15 cellular contexts compared by ENCODE assay signal in genomic region chr19:54889566-54889965, GRCh38. TPM values are rescaled to one million over a fixed set of nuclear protein-coding genes. Genes with fewer than 3 reads are reported as not detected.
A peak's percentile ranks its signal among the peaks of the same experiment; 100 is the strongest.
DNase-seq lines count a peak whose midpoint lies in the region; TF ChIP-seq lines count a peak whose summit lies in the region.
"Had no signal": no experiment of that assay in that cellular context is flagged by ENCODE, and none has a peak within 500 bp of the region (broad histone marks: within the 10 kb centered on the region; RNA-seq: fewer than 3 reads in every experiment).

No MANE protein-coding gene starts in this region.

- intact Hi-C loops in tibial artery (cut with DNase I; ENCODE audit: low total_unique reads), result no loop called here

- DNase-seq in MG63, result peak; percentile 59
- no peak for DNase-seq in mesendoderm
- DNase-seq in osteoblast (ENCODE audit: insufficient read length, low spot score, missing footprints), result peak; percentile 17
- DNase-seq in NCI-H524 treated with DMSO at 0.1 percent for 48 hours (lab: John Stamatoyannopoulos, UW), result no peak
- DNase-seq in tibial artery, result no peak
- no peak for DNase-seq in SKM-1 treated with dmso at 0.1 percent for 144 hours (lab: John Stamatoyannopoulos, UW; ENCODE audit: unreplicated experiment)
- DNase-seq in ACHN, result no peak
- DNase-seq: BE2C; C1 segment of cervical spinal cord; Caco-2; CD4-positive, alpha-beta T cell; HCEC 1CT had no signal

- H3K23ac ChIP-seq in mesendoderm (ENCODE audit: low read length), result no peak overlapping the region

- H3K27me3 ChIP-seq in MG63 (no peaks in the 10 kb centered on the region; the same call in 1 of the 2 replicates), mesendoderm (ENCODE audit: insufficient read depth, low read length, poor library complexity) (no peaks in the 10 kb centered on the region), osteoblast (ENCODE audit: insufficient read depth, low read length) (no peaks in the 10 kb centered on the region), tibial artery (no peaks in the 10 kb centered on the region)

- H3K27ac ChIP-seq in mesendoderm (ENCODE audit: low read depth, low read length), result no peak overlapping the region
- H3K27ac ChIP-seq in osteoblast (ENCODE audit: low read depth, low read length), result no peak overlapping the region
- no peak overlapping the region for H3K27ac ChIP-seq in tibial artery

- no peak for TF ChIP-seq CTCF in osteoblast (IDR thresholded peaks at IDR 0.05; ENCODE audit: extremely low read depth, low read depth, low read length)
- no peak for TF ChIP-seq CTCF in tibial artery (IDR thresholded peaks at IDR 0.05)

- H2BK5ac ChIP-seq in mesendoderm (ENCODE audit: low read length), result no peak overlapping the region

- H4K20me1 ChIP-seq in osteoblast (ENCODE audit: insufficient read depth, low read length), result no peaks in the 10 kb centered on the region

- no peak overlapping the region for H3K9ac ChIP-seq in mesendoderm (ENCODE audit: low read length)

- H3K79me2 ChIP-seq in mesendoderm (ENCODE audit: control insufficient read depth, insufficient read depth, low read length), result no peaks in the 10 kb centered on the region
- no peaks in the 10 kb centered on the region for H3K79me2 ChIP-seq in osteoblast (ENCODE audit: insufficient read depth, low read length)

- H3K9me3 ChIP-seq in MG63, result no peaks in the 10 kb centered on the region
- no peaks in the 10 kb centered on the region for H3K9me3 ChIP-seq in osteoblast (ENCODE audit: low read depth, low read length)
- H3K9me3 ChIP-seq in tibial artery, result no peaks in the 10 kb centered on the region
- H3K9me3 ChIP-seq: BE2C had no signal

- H3K4me3 ChIP-seq in MG63 (no peak overlapping the region), mesendoderm (ENCODE audit: low read length) (no peak overlapping the region), osteoblast (ENCODE audit: insufficient read depth, low read length) (no peak overlapping the region), tibial artery (no peak overlapping the region)

- H3K36me3 ChIP-seq in MG63 (no peaks in the 10 kb centered on the region), mesendoderm (ENCODE audit: control insufficient read depth, insufficient read depth, low read length) (no peaks in the 10 kb centered on the region), osteoblast (ENCODE audit: insufficient read depth, low read length) (no peaks in the 10 kb centered on the region), tibial artery (no peaks in the 10 kb centered on the region)
- H3K36me3 ChIP-seq: BE2C had no signal

- H3K4me2 ChIP-seq in mesendoderm (ENCODE audit: low read length) (no peak overlapping the region), osteoblast (ENCODE audit: insufficient read depth, low read length) (no peak overlapping the region)

- in situ Hi-C loops in ACHN (cut with HindIII; ENCODE audit: low pct_ligation_motif_present, low pct_unique_long_range_greater_than_20kb, low sequenced_read_pairs), result no loop called here

- no peak overlapping the region for H4K8ac ChIP-seq in mesendoderm (ENCODE audit: low read depth, low read length)

- no peak overlapping the region for H2BK120ac ChIP-seq in mesendoderm (ENCODE audit: low read depth, low read length)

- H2AFZ ChIP-seq in osteoblast (ENCODE audit: low read length), result no peak overlapping the region

- no peak overlapping the region for H4K5ac ChIP-seq in mesendoderm (ENCODE audit: low read length)

- no CpG with 5 or more reads among the region's 11 CpGs for WGBS in mesendoderm (ENCODE audit: extremely low coverage, insufficient coverage, low lambda C conversion rate)

- no peaks in the 10 kb centered on the region for H3K79me1 ChIP-seq in mesendoderm (ENCODE audit: low read length)

- H2BK15ac ChIP-seq in mesendoderm (replicated peaks; ENCODE audit: low read depth), result no peak overlapping the region

- no peak overlapping the region for H3K56ac ChIP-seq in mesendoderm (ENCODE audit: low read length)

- H2AK5ac ChIP-seq in mesendoderm (ENCODE audit: low read length), result peak overlapping the region; percentile 78

- no peak overlapping the region for H3K4ac ChIP-seq in mesendoderm (ENCODE audit: low read depth, low read length)

- no peak overlapping the region for H3K18ac ChIP-seq in mesendoderm (ENCODE audit: low read length)

- no peaks in the 10 kb centered on the region for H3K4me1 ChIP-seq in mesendoderm (ENCODE audit: control insufficient read depth, low read depth, low read length)
- no peaks in the 10 kb centered on the region for H3K4me1 ChIP-seq in osteoblast (ENCODE audit: insufficient read depth, low read length)
- H3K4me1 ChIP-seq in tibial artery, result no peaks in the 10 kb centered on the region
- H3K4me1 ChIP-seq: BE2C had no signal

RNA-seq across cellular contexts. Expression of gene FCAR, which starts 15.5 kb away (rescaled TPM):
- total RNA-seq in MG63 (2014; rRNA removed; shearing (Covaris generic); ENCODE audit: low replicate concordance), result 0.95 TPM in 1 of 2 replicates, not detected in the other
- not detected for polyA plus RNA-seq in mesendoderm (2013, experiment 1 of 2)
- polyA plus RNA-seq in mesendoderm (2013, experiment 2 of 2), result not detected
- not detected in 2 replicates for total RNA-seq in osteoblast
- total RNA-seq: A172, Caco-2, H4, HT-29 had no signal

RNA-seq across cellular contexts. Expression of gene NCR1, which starts 16.4 kb away (rescaled TPM):
- total RNA-seq in MG63 (2014; rRNA removed; shearing (Covaris generic); ENCODE audit: low replicate concordance), result not detected in 2 replicates
- 4.1 TPM for polyA plus RNA-seq in mesendoderm (2013, experiment 1 of 2)
- 3.6 TPM for polyA plus RNA-seq in mesendoderm (2013, experiment 2 of 2)
- total RNA-seq in osteoblast, result 0.36 and 0.59 TPM in 2 replicates
- total RNA-seq: A172; CD4-positive, alpha-beta T cell; HT-29 had no signal

RNA-seq across cellular contexts. Expression of gene KIR3DL2, which starts 39.3 kb away (rescaled TPM):
- not detected in 2 replicates for total RNA-seq in MG63 (2014; rRNA removed; shearing (Covaris generic); ENCODE audit: low replicate concordance)
- polyA plus RNA-seq in mesendoderm (2013, experiment 1 of 2), result not detected
- polyA plus RNA-seq in mesendoderm (2013, experiment 2 of 2), result not detected
- total RNA-seq in osteoblast, result not detected in 2 replicates
- total RNA-seq: A172, Caco-2, H4, HT-29 had no signal

RNA-seq across cellular contexts. Expression of gene KIR2DS4, which starts 57.1 kb away (rescaled TPM):
- not detected in 2 replicates for total RNA-seq in MG63 (2014; rRNA removed; shearing (Covaris generic); ENCODE audit: low replicate concordance)
- not detected for polyA plus RNA-seq in mesendoderm (2013, experiment 1 of 2)
- polyA plus RNA-seq in mesendoderm (2013, experiment 2 of 2), result not detected
- total RNA-seq in osteoblast, result not detected in 2 replicates
- total RNA-seq: A172, Caco-2, H4, HT-29 had no signal

RNA-seq across cellular contexts. Expression of gene NLRP7, which starts 57.8 kb away (rescaled TPM):
- total RNA-seq in MG63 (2014; rRNA removed; shearing (Covaris generic); ENCODE audit: low replicate concordance), result not detected in 2 replicates
- polyA plus RNA-seq in mesendoderm (2013, experiment 1 of 2), result 0.58 TPM
- polyA plus RNA-seq in mesendoderm (2013, experiment 2 of 2), result 0.62 TPM
- total RNA-seq in osteoblast, result not detected in 2 replicates
- total RNA-seq: A172; CD4-positive, alpha-beta T cell; H4; HT-29 had no signal

Comparison
In these comparisons a context has a peak if more than half of its experiments do, and no peak if none do; other contexts are left out.
1. DNase-seq: peak in MG63 (single experiment) and osteoblast (single experiment); none in mesendoderm (single experiment), NCI-H524 treated with DMSO at 0.1 percent for 48 hours (single experiment), tibial artery (0 of 2), SKM-1 treated with dmso at 0.1 percent for 144 hours (single experiment) and ACHN (single experiment).